7 cellular contexts compared by ENCODE assay signal in the genomic region with DNA sequence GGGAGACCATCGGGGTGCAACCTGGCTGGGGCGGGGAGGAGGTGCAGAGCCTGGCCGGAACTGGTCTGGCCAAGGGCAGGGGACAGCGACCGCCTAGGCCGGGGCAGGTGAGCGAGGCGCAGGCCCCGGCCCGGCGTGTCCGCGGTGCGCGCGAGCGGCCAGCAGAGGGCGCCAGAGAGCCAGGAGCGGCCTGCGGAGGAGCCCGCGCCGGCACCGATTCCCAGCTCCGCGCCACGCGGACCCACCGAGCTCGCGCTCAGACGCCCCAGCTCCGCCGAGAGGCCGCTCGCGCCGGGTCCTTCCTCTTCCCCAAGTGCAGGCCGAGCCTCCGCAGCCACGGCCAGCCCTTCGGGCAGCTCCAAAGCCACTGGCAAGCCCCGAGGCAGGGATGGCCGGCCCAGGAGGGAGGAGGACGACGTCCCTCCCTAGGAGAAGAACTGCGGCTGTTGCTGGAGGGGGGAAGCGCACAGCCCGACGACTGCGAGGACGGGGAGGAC.
A peak's percentile ranks its signal among the peaks of the same experiment; 100 is the strongest.
DNase-seq lines count a peak whose midpoint lies in the region; ATAC-seq and TF ChIP-seq lines count a peak whose summit lies in the region.
"Not testable (repeated sequence)": the region's sequence is repeated elsewhere in the genome, so short reads cannot be mapped to it uniquely, and the experiment has no call there.

No MANE protein-coding gene starts in this region.

- POLR2A ChIA-PET in activated B cell treated with CpG ODN at 0.5 μM for 24 hours (lab: Charles Lee), result not testable (repeated sequence)

- not testable (repeated sequence) for H3K4ac ChIP-seq in mesendoderm (ENCODE audit: low read depth, low read length)

- peak overlapping the region; percentile 48 for H3K9ac ChIP-seq in mesendoderm (ENCODE audit: low read length)

- H2BK120ac ChIP-seq in mesendoderm (ENCODE audit: low read depth, low read length), result not testable (repeated sequence)

- peak; percentile 56; the same call in 2 of the 3 replicates for TF ChIP-seq CTCF in GM12872 (IDR thresholded peaks at IDR 0.05; ENCODE audit: insufficient read depth, low read depth, low read length)
- TF ChIP-seq CTCF in activated B cell treated with CpG ODN at 0.5 μM for 24 hours (IDR thresholded peaks at IDR 0.05); fibroblast of pulmonary artery (IDR thresholded peaks at IDR 0.05; ENCODE audit: low read length, missing control alignments): not testable (repeated sequence)

- not testable (repeated sequence) for H3K4me1 Mint-ChIP-seq in activated B cell treated with CpG ODN at 0.5 μM for 24 hours; activated naive CD8-positive, alpha-beta T cell treated with anti-CD3 and anti-CD28 coated beads, Interleukin-2, amount 50 U/mL, for 24 hours

- H3K4me1 ChIP-seq in mesendoderm (ENCODE audit: control insufficient read depth, low read depth, low read length), result not testable (repeated sequence)

- H3K27me3 ChIP-seq in mesendoderm (ENCODE audit: insufficient read depth, low read length, poor library complexity), result not testable (repeated sequence)

- intact Hi-C loops in activated B cell treated with CpG ODN at 0.5 μM for 24 hours (cut with micrococcal nuclease), result loop anchor here (2.0 kb wide), 1 partner anchor 122 kb away; no protein-coding TSS in a partner anchor

- peaks cover 25% of the 10 kb centered on the region for H3K27me3 Mint-ChIP-seq in activated B cell treated with CpG ODN at 0.5 μM for 24 hours
- peaks cover 15% of the 10 kb centered on the region for H3K27me3 Mint-ChIP-seq in activated naive CD8-positive, alpha-beta T cell treated with anti-CD3 and anti-CD28 coated beads, Interleukin-2, amount 50 U/mL, for 24 hours

- H4K8ac ChIP-seq in mesendoderm (ENCODE audit: low read depth, low read length), result not testable (repeated sequence)

- H3K4me3 ChIP-seq in fibroblast of pulmonary artery (replicated peaks; ENCODE audit: low read depth, low read length); mesendoderm (ENCODE audit: low read length): not testable (repeated sequence)

- not testable (repeated sequence) for H3K79me1 ChIP-seq in mesendoderm (ENCODE audit: low read length)

- no CpG with 5 or more reads among the region's 52 CpGs for WGBS in mesendoderm (ENCODE audit: extremely low coverage, insufficient coverage, low lambda C conversion rate)

- not testable (repeated sequence) for H2BK5ac ChIP-seq in mesendoderm (ENCODE audit: low read length)

- H3K4me3 Mint-ChIP-seq in activated B cell treated with CpG ODN at 0.5 μM for 24 hours, result peak overlapping the region; percentile 19
- not testable (repeated sequence) for H3K4me3 Mint-ChIP-seq in activated naive CD8-positive, alpha-beta T cell treated with anti-CD3 and anti-CD28 coated beads, Interleukin-2, amount 50 U/mL, for 24 hours

- not testable (repeated sequence) for H4K5ac ChIP-seq in mesendoderm (ENCODE audit: low read length)

- not testable (repeated sequence) for H3K18ac ChIP-seq in mesendoderm (ENCODE audit: low read length)

- DNase-seq in NCI-H1417 (lab: John Stamatoyannopoulos, UW) (peak; percentile 2 to 25 (median 3)), activated B cell treated with CpG ODN at 0.5 μM for 24 hours (peak; percentile 54), fibroblast of pulmonary artery (ENCODE audit: low read depth) (peak; percentile 34), mesendoderm (peak; percentile 56)
- DNase-seq in activated naive CD8-positive, alpha-beta T cell treated with anti-CD3 and anti-CD28 coated beads, Interleukin-2, amount 50 U/mL, for 24 hours, result peak; percentile 67
- peak; percentile 62 for DNase-seq in stimulated activated CD4-positive, alpha-beta T cell treated with anti-CD3 and anti-CD28 coated beads, Interleukin-15, amount 100 ng/mL, for 24 hours

- not testable (repeated sequence) for ATAC-seq in activated B cell treated with CpG ODN at 0.5 μM for 24 hours (ENCODE audit: low read depth); activated naive CD8-positive, alpha-beta T cell treated with anti-CD3 and anti-CD28 coated beads, Interleukin-2, amount 50 U/mL, for 24 hours

- H3K23ac ChIP-seq in mesendoderm (ENCODE audit: low read length), result not testable (repeated sequence)

- H3K79me2 ChIP-seq in mesendoderm (ENCODE audit: control insufficient read depth, insufficient read depth, low read length), result not testable (repeated sequence)

- peak overlapping the region; percentile 79 for H3K56ac ChIP-seq in mesendoderm (ENCODE audit: low read length)

- not testable (repeated sequence) for H3K36me3 Mint-ChIP-seq in activated B cell treated with CpG ODN at 0.5 μM for 24 hours (ENCODE audit: low read depth); activated naive CD8-positive, alpha-beta T cell treated with anti-CD3 and anti-CD28 coated beads, Interleukin-2, amount 50 U/mL, for 24 hours (ENCODE audit: low read depth)

- H2BK15ac ChIP-seq in mesendoderm (replicated peaks; ENCODE audit: low read depth), result not testable (repeated sequence)

- CTCF ChIA-PET in activated B cell treated with CpG ODN at 0.5 μM for 24 hours (lab: Charles Lee), result not testable (repeated sequence)

- not testable (repeated sequence) for H3K4me2 ChIP-seq in mesendoderm (ENCODE audit: low read length)

- H3K27ac ChIP-seq in mesendoderm (ENCODE audit: low read depth, low read length), result not testable (repeated sequence)

- H3K9me3 Mint-ChIP-seq in activated B cell treated with CpG ODN at 0.5 μM for 24 hours; activated naive CD8-positive, alpha-beta T cell treated with anti-CD3 and anti-CD28 coated beads, Interleukin-2, amount 50 U/mL, for 24 hours: not testable (repeated sequence)

- not testable (repeated sequence) for H3K27ac Mint-ChIP-seq in activated B cell treated with CpG ODN at 0.5 μM for 24 hours; activated naive CD8-positive, alpha-beta T cell treated with anti-CD3 and anti-CD28 coated beads, Interleukin-2, amount 50 U/mL, for 24 hours

- H3K36me3 ChIP-seq in mesendoderm (ENCODE audit: control insufficient read depth, insufficient read depth, low read length), result not testable (repeated sequence)

- not testable (repeated sequence) for H2AK5ac ChIP-seq in mesendoderm (ENCODE audit: low read length)

Comparison
In these comparisons a context has a peak if more than half of its experiments do, and no peak if none do; other contexts are left out.
1. DNase-seq: peak in every context shown above with its lines; median percentile 67 in activated naive CD8-positive, alpha-beta T cell treated with anti-CD3 and anti-CD28 coated beads, Interleukin-2, amount 50 U/mL, for 24 hours; 62 in stimulated activated CD4-positive, alpha-beta T cell treated with anti-CD3 and anti-CD28 coated beads, Interleukin-15, amount 100 ng/mL, for 24 hours; 56 in mesendoderm; 54 in activated B cell treated with CpG ODN at 0.5 μM for 24 hours; 34 in fibroblast of pulmonary artery; 3 in NCI-H1417.